ENCODE assay signal across 12 cellular contexts in genomic region chr19:3096902-3097326, GRCh38. TPM values are rescaled to one million over a fixed set of nuclear protein-coding genes. Genes with fewer than 3 reads are reported as not detected.
DNase-seq lines count a peak whose midpoint lies in the region; ATAC-seq and TF ChIP-seq lines count a peak whose summit lies in the region.
"Had no signal": no experiment of that assay in that cellular context is flagged by ENCODE, and none has a peak within 500 bp of the region (broad histone marks: within the 10 kb centered on the region; RNA-seq: fewer than 3 reads in every experiment).

No MANE protein-coding gene starts in this region.

- intact Hi-C loops in esophagus muscularis mucosa (cut with DNase I): no loop called here
- intact Hi-C loops in tibial artery (cut with DNase I; ENCODE audit: low total_unique reads): no loop called here

- H3K9me3 ChIP-seq in NT2/D1 (ENCODE audit: insufficient read depth, low read length): no peaks in the 10 kb centered on the region
- no peaks in the 10 kb centered on the region for H3K9me3 ChIP-seq in esophagus muscularis mucosa
- H3K9me3 ChIP-seq in neural cell (ENCODE audit: low read length): no peaks in the 10 kb centered on the region
- no peaks in the 10 kb centered on the region for H3K9me3 ChIP-seq in tibial artery

- H3K4me2 ChIP-seq in neural cell (ENCODE audit: low read length): no peak overlapping the region

- H3K79me2 ChIP-seq in neural cell (replicated peaks; ENCODE audit: insufficient read depth, low read length): peaks cover 37% of the 10 kb centered on the region

- ATAC-seq in GM18909 (IDR thresholded peaks at IDR 0.05; ENCODE audit: poor library complexity, unreplicated experiment): no peak
- ATAC-seq: activated CD8-positive, alpha-beta memory T cell treated with anti-CD3 and anti-CD28 coated beads, Interleukin-2, amount 10 ng/mL, durations not matched to agents 7 days and 5 days had no signal

- H3K4me1 ChIP-seq in NT2/D1 (ENCODE audit: insufficient read depth, insufficient read length) (peaks cover 39% of the 10 kb centered on the region), esophagus muscularis mucosa (peaks cover 67 to 78% (median 77%) of the 10 kb centered on the region in 4 donors), tibial artery (peaks cover 5 to 71% (median 59%) of the 10 kb centered on the region in 4 donors)

- H3K4me3 ChIP-seq in NT2/D1 (ENCODE audit: insufficient read length, low read depth) (no peak overlapping the region), esophagus muscularis mucosa (peak overlapping the region; percentile 81 to 99 (median 98)), neural cell (ENCODE audit: low read length) (peak overlapping the region; percentile 97), tibial artery (peak overlapping the region; percentile 91 to 97)

- TF ChIP-seq POLR2A in esophagus muscularis mucosa (IDR thresholded peaks at IDR 0.05; ENCODE audit: low read depth): no peak

- no peaks in the 10 kb centered on the region for H3F3A ChIP-seq in neural cell (ENCODE audit: insufficient read depth, low read length, poor library complexity, severe bottlenecking)

- no peak for TF ChIP-seq RAD21 in neural cell (conservative IDR thresholded peaks at IDR 0.05)

- TF ChIP-seq EP300 in esophagus muscularis mucosa (IDR thresholded peaks at IDR 0.05) (no peak), neural cell (conservative IDR thresholded peaks at IDR 0.05; ENCODE audit: poor library complexity, severe bottlenecking) (no peak)

- H3K36me3 ChIP-seq in NT2/D1 (ENCODE audit: insufficient read depth, insufficient read length, low read length) (peaks cover 15% of the 10 kb centered on the region), esophagus muscularis mucosa (no peaks in the 10 kb centered on the region), neural cell (ENCODE audit: insufficient read depth, low read length) (no peaks in the 10 kb centered on the region), tibial artery (no peaks in the 10 kb centered on the region)

- no peak for TF ChIP-seq CTCF in esophagus muscularis mucosa (IDR thresholded peaks at IDR 0.05)
- no peak for TF ChIP-seq CTCF in neural cell (IDR thresholded peaks at IDR 0.05; ENCODE audit: poor library complexity, severe bottlenecking)
- TF ChIP-seq CTCF in tibial artery (IDR thresholded peaks at IDR 0.05): no peak

- peaks cover 11% of the 10 kb centered on the region for H4K20me1 ChIP-seq in neural cell (ENCODE audit: insufficient read depth)

- WGBS in esophagus muscularis mucosa: 49% methylated on average over 11 of the region's 11 CpGs

- no peak for DNase-seq in NT2/D1 (ENCODE audit: low read depth, low spot score)
- no peak for DNase-seq in esophagus muscularis mucosa (ENCODE audit: extremely low spot score)
- DNase-seq in tibial artery: no peak
- DNase-seq in KG1 (lab: John Stamatoyannopoulos, UW): no peak
- DNase-seq in glomerular visceral epithelial cell (ENCODE audit: extremely low spot score): no peak
- DNase-seq: activated CD8-positive, alpha-beta memory T cell treated with anti-CD3 and anti-CD28 coated beads, Interleukin-2, amount 10 ng/mL, durations not matched to agents 7 days and 5 days; DMS153; MM.1S; NCI-H2227 treated with DMSO at 0.1 percent for 48 hours had no signal

- H3K9me2 ChIP-seq in neural cell (ENCODE audit: insufficient read depth, low read length): no peaks in the 10 kb centered on the region

- H3K27me3 ChIP-seq in NT2/D1 (ENCODE audit: insufficient read depth, insufficient read length) (peaks cover 6% of the 10 kb centered on the region), esophagus muscularis mucosa (no peaks in the 10 kb centered on the region), neural cell (ENCODE audit: insufficient read depth, low read depth, low read length) (no peaks in the 10 kb centered on the region), tibial artery (no peaks in the 10 kb centered on the region)

- peak overlapping the region; percentile 61 for H3K9ac ChIP-seq in NT2/D1 (ENCODE audit: insufficient read length, low read depth)
- no peak overlapping the region for H3K9ac ChIP-seq in neural cell (ENCODE audit: low read length)

- H3K27ac ChIP-seq in esophagus muscularis mucosa (replicated peaks in 1 of 4) (peak overlapping the region; percentile 82 to 88 (median 83)), neural cell (ENCODE audit: low read length) (no peak overlapping the region), tibial artery (peak overlapping the region; percentile 80 to 81)

- H2AFZ ChIP-seq in neural cell (ENCODE audit: low read depth, low read length): no peak overlapping the region

TF ChIP-seq in neural cell, 6 proteins besides CTCF, POLR2A, EP300 and RAD21:
- no peak for TF ChIP-seq SMC3 (conservative IDR thresholded peaks at IDR 0.05; ENCODE audit: poor library complexity)
- no peak for TF ChIP-seq TAF1 (IDR thresholded peaks at IDR 0.05; ENCODE audit: low read depth)
- TF ChIP-seq REST (IDR thresholded peaks at IDR 0.05; ENCODE audit: borderline replicate concordance): no peak
- TF ChIP-seq EZH2 (IDR thresholded peaks at IDR 0.05; ENCODE audit: borderline replicate concordance, insufficient read depth, low read length, poor library complexity, severe bottlenecking): no peak
- TF ChIP-seq POLR2AphosphoS5 (IDR thresholded peaks at IDR 0.05): no peak
- no peak for TF ChIP-seq MXI1 (conservative IDR thresholded peaks at IDR 0.05; ENCODE audit: poor library complexity, severe bottlenecking)

RNA-seq across cellular contexts. Expression of gene GNA11, which starts 2.8 kb away (rescaled TPM):
- total RNA-seq in esophagus muscularis mucosa: 100 to 1,000 TPM in 3 of 4 donors, 10 to 100 TPM in 1; 90.5 to 169 (median 119) TPM
- 28.3 and 30.4 TPM in 2 replicates for polyA plus RNA-seq in neural cell
- polyA minus RNA-seq in neural cell: 34.3 and 41.4 TPM in 2 replicates

RNA-seq across cellular contexts. Expression of gene TLE5, which starts 34.6 kb away (rescaled TPM):
- total RNA-seq in esophagus muscularis mucosa: 100 to 1,000 TPM; 657 to 947 (median 804) TPM
- 153 and 177 TPM in 2 replicates for polyA plus RNA-seq in neural cell
- polyA minus RNA-seq in neural cell: 115 and 116 TPM in 2 replicates

RNA-seq across cellular contexts. Expression of gene GNA15, which starts 38.9 kb away (rescaled TPM):
- 10 to 100 TPM in 1 of 4 donors, 1 to 10 TPM in 3; 4.3 to 13.8 (median 5.3) TPM for total RNA-seq in esophagus muscularis mucosa
- polyA plus RNA-seq in neural cell: not detected in 2 replicates
- polyA minus RNA-seq in neural cell: not detected in 2 replicates
- total RNA-seq: progenitor cell of endocrine pancreas had no signal
